Comparison of ENCODE assay signal across 19 cellular contexts in the genomic region with DNA sequence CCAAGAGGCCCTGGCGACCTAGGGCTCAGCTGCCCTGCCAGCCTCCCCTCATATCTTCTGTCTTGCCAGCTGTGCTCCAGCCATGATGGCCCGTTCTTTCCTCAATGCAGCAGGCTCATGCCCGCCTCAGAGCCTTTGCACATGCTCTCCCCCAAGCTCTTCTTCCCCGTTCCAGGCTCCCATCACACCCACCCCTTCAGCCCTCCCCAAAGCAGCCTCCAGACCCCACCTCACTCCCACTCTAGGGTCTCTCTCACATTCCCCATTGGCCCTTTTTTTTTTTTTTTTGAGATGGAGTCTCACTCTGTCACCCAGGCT. TPM values are rescaled to one million over a fixed set of nuclear protein-coding genes. Genes with fewer than 3 reads are reported as not detected.
DNase-seq lines count a peak whose midpoint lies in the region; ATAC-seq, FAIRE-seq and TF ChIP-seq lines count a peak whose summit lies in the region.
"Had no signal": no experiment of that assay in that cellular context is flagged by ENCODE, and none has a peak within 500 bp of the region (broad histone marks: within the 10 kb centered on the region; RNA-seq: fewer than 3 reads in every experiment).

No MANE protein-coding gene starts in this region.

- DNase-seq in heart right ventricle (no peak), Right ventricle myocardium superior (no peak), HCT116 (ENCODE audit: low read depth, low spot score) (no peak), astrocyte (ENCODE audit: low read depth) (no peak), NCI-H1930 (lab: John Stamatoyannopoulos, UW) (no peak)
- DNase-seq in stimulated activated effector memory CD8-positive, alpha-beta T cell treated with anti-CD3 and anti-CD28 coated beads, Interleukin-12 subunit alpha, Interleukin-12 subunit beta, amount 100 ng/mL, for 72 hours (ENCODE audit: low spot score in 2 of 2) = no peak
- no peak for DNase-seq in activated CD4-positive, alpha-beta T cell treated with anti-CD3 and anti-CD28 coated beads, Interleukin-2, amount 10 ng/mL, durations not matched to agents 24 days and 14 days
- DNase-seq: DMS79, NCI-H1105 treated with DMSO at 0.1 percent for 48 hours, NCI-H2081 treated with DMSO at 0.1 percent for 48 hours had no signal

- H2AFZ ChIP-seq in HCT116 (ENCODE audit: low read depth, low read length, poor library complexity, severe bottlenecking) (no peak overlapping the region), astrocyte (ENCODE audit: low read depth, low read length) (no peak overlapping the region)

- H3K9me3 Mint-ChIP-seq in astrocyte (ENCODE audit: unreplicated experiment) = peaks cover 7% of the 10 kb centered on the region
- no peaks in the 10 kb centered on the region for H3K9me3 Mint-ChIP-seq in stimulated activated effector memory CD8-positive, alpha-beta T cell treated with anti-CD3 and anti-CD28 coated beads, Interleukin-12 subunit alpha, Interleukin-12 subunit beta, amount 100 ng/mL, for 72 hours
- H3K9me3 Mint-ChIP-seq in activated CD4-positive, alpha-beta T cell treated with anti-CD3 and anti-CD28 coated beads, Interleukin-2, amount 10 ng/mL, durations not matched to agents 24 days and 14 days = no peaks in the 10 kb centered on the region
- H3K9me3 Mint-ChIP-seq: CD4-positive, CD25-positive, alpha-beta regulatory T cell; T-helper 1 cell treated with Interleukin-12 subunit alpha and Interleukin-12 subunit beta and Interleukin-4 antibody, amounts not matched to agents 30 μg/mL and 1 μg/mL, for 36 hours had no signal

- peak overlapping the region; percentile 1 for H3K27ac Mint-ChIP-seq in astrocyte (ENCODE audit: unreplicated experiment)
- H3K27ac Mint-ChIP-seq in stimulated activated effector memory CD8-positive, alpha-beta T cell treated with anti-CD3 and anti-CD28 coated beads, Interleukin-12 subunit alpha, Interleukin-12 subunit beta, amount 100 ng/mL, for 72 hours = peak overlapping the region; percentile 39
- no peak overlapping the region for H3K27ac Mint-ChIP-seq in activated CD4-positive, alpha-beta T cell treated with anti-CD3 and anti-CD28 coated beads, Interleukin-2, amount 10 ng/mL, durations not matched to agents 24 days and 14 days
- H3K27ac Mint-ChIP-seq: T-helper 1 cell treated with Interleukin-12 subunit alpha and Interleukin-12 subunit beta and Interleukin-4 antibody, amounts not matched to agents 30 μg/mL and 1 μg/mL, for 36 hours had no signal

- H3K27ac ChIP-seq in heart right ventricle = peak overlapping the region in 7 of 10 donors; percentile 48 to 81 (median 63)
- H3K27ac ChIP-seq in HCT116 (ENCODE audit: low read depth, low read length) = no peak overlapping the region; the same call in 1 of the 2 replicates
- H3K27ac ChIP-seq in astrocyte (ENCODE audit: low read depth, low read length) = no peak overlapping the region
- H3K27ac ChIP-seq: A549, KMS-11, RWPE1, SJCRH30 had no signal

- CTCF ChIA-PET in HCT116 (lab: Charles Lee) = interaction anchor here (1.1 to 2.3 kb wide), 3 partner anchors 11 to 78 kb away, joined by 3 to 21 read pairs (median 3); no protein-coding TSS in a partner anchor

- TF ChIP-seq POLR2A in HCT116 (IDR thresholded peaks at IDR 0.05; ENCODE audit: borderline replicate concordance, extremely low read depth, insufficient read depth, insufficient read length) = no peak

- no peak overlapping the region for H3K4me3 Mint-ChIP-seq in astrocyte (ENCODE audit: unreplicated experiment)
- H3K4me3 Mint-ChIP-seq in stimulated activated effector memory CD8-positive, alpha-beta T cell treated with anti-CD3 and anti-CD28 coated beads, Interleukin-12 subunit alpha, Interleukin-12 subunit beta, amount 100 ng/mL, for 72 hours = no peak overlapping the region
- no peak overlapping the region for H3K4me3 Mint-ChIP-seq in activated CD4-positive, alpha-beta T cell treated with anti-CD3 and anti-CD28 coated beads, Interleukin-2, amount 10 ng/mL, durations not matched to agents 24 days and 14 days
- H3K4me3 Mint-ChIP-seq: CD4-positive, CD25-positive, alpha-beta regulatory T cell; T-helper 1 cell treated with Interleukin-12 subunit alpha and Interleukin-12 subunit beta and Interleukin-4 antibody, amounts not matched to agents 30 μg/mL and 1 μg/mL, for 36 hours had no signal

- TF ChIP-seq RAD21 in HCT116 (IDR thresholded peaks at IDR 0.05; ENCODE audit: low read depth) = no peak

- no peaks in the 10 kb centered on the region for H4K20me1 ChIP-seq in HCT116 (ENCODE audit: insufficient read depth)
- H4K20me1 ChIP-seq in astrocyte (ENCODE audit: insufficient read depth, low read length) = peaks cover 5% of the 10 kb centered on the region

- no peak overlapping the region for H3K9ac ChIP-seq in HCT116 (ENCODE audit: low read length)
- no peak overlapping the region for H3K9ac ChIP-seq in astrocyte (ENCODE audit: low read length)
- H3K9ac ChIP-seq: KMS-11 had no signal

- no TSS peak for BruUV-seq in HCT116 (replicated peaks; lab: Mats Ljungman, UMichigan)

- H3K36me3 ChIP-seq in heart right ventricle (no peaks in the 10 kb centered on the region), HCT116 (ENCODE audit: control insufficient read depth in 1 of 2, insufficient read depth in 2 of 2, low read length in 2 of 2) (no peaks in the 10 kb centered on the region), astrocyte (ENCODE audit: insufficient read depth, low read length) (no peaks in the 10 kb centered on the region)
- H3K36me3 ChIP-seq: BE2C, SJCRH30 had no signal

- no peak for ATAC-seq in heart right ventricle
- ATAC-seq in Right ventricle myocardium superior (ENCODE audit: poor library complexity) = no peak
- peak; percentile 15 for ATAC-seq in HCT116
- ATAC-seq in stimulated activated effector memory CD8-positive, alpha-beta T cell treated with anti-CD3 and anti-CD28 coated beads, Interleukin-12 subunit alpha, Interleukin-12 subunit beta, amount 100 ng/mL, for 72 hours = no peak

- H3K4me1 Mint-ChIP-seq in astrocyte (ENCODE audit: low read depth, unreplicated experiment) = peaks cover 18% of the 10 kb centered on the region
- peaks cover 18% of the 10 kb centered on the region for H3K4me1 Mint-ChIP-seq in stimulated activated effector memory CD8-positive, alpha-beta T cell treated with anti-CD3 and anti-CD28 coated beads, Interleukin-12 subunit alpha, Interleukin-12 subunit beta, amount 100 ng/mL, for 72 hours
- H3K4me1 Mint-ChIP-seq in activated CD4-positive, alpha-beta T cell treated with anti-CD3 and anti-CD28 coated beads, Interleukin-2, amount 10 ng/mL, durations not matched to agents 24 days and 14 days = peaks cover 5% of the 10 kb centered on the region
- H3K4me1 Mint-ChIP-seq: CD4-positive, CD25-positive, alpha-beta regulatory T cell had no signal

- no peaks in the 10 kb centered on the region for H3K9me2 ChIP-seq in HCT116 (ENCODE audit: insufficient read depth)

- POLR2A ChIA-PET in HCT116 (lab: Charles Lee) = no interaction called here

- intact Hi-C loops in heart right ventricle (cut with DNase I) (no loop called here), Right ventricle myocardium superior (cut with DNase I) (no loop called here), HCT116 (cut with micrococcal nuclease) (loop anchor here (1.0 kb wide), 1 partner anchor 26 kb away; no protein-coding TSS in a partner anchor)
- intact Hi-C loops in activated CD4-positive, alpha-beta T cell treated with anti-CD3 and anti-CD28 coated beads, Interleukin-2, amount 10 ng/mL, durations not matched to agents 24 days and 14 days (cut with micrococcal nuclease) = no loop called here

- no peak for FAIRE-seq in astrocyte (lab: Jason Lieb, UNC)
- FAIRE-seq: H54 had no signal

- WGBS in heart right ventricle, 2 donors = 77 to 86% methylated on average over 4 of the region's 4 CpGs

- H3K4me3 ChIP-seq in heart right ventricle (no peak overlapping the region), HCT116 (replicated peaks in 1 of 2; ENCODE audit: low read depth in 1 of 2, low read length in 2 of 2) (no peak overlapping the region), astrocyte (ENCODE audit: insufficient read depth, low read depth, low read length) (no peak overlapping the region)
- H3K4me3 ChIP-seq: A549, SJCRH30 had no signal

- H3K27me3 ChIP-seq in heart right ventricle (no peaks in the 10 kb centered on the region), HCT116 (ENCODE audit: insufficient read depth, low read length) (0 out of 2 replicates have a peak, but pooled peaks cover 4% of the 10 kb centered on the region), astrocyte (ENCODE audit: insufficient read depth, low read length) (no peaks in the 10 kb centered on the region)
- H3K27me3 ChIP-seq: BE2C, SJCRH30 had no signal

- RAD21 ChIA-PET in HCT116 (lab: Charles Lee; ENCODE audit: low non-redundant PET in 1 of 2, low total read pairs in 2 of 2, uncharacterized antibody in 2 of 2, unreplicated experiment in 2 of 2) = no interaction called here

- peaks cover 9% of the 10 kb centered on the region for H3K36me3 Mint-ChIP-seq in astrocyte (ENCODE audit: low read depth, unreplicated experiment)
- no peaks in the 10 kb centered on the region for H3K36me3 Mint-ChIP-seq in stimulated activated effector memory CD8-positive, alpha-beta T cell treated with anti-CD3 and anti-CD28 coated beads, Interleukin-12 subunit alpha, Interleukin-12 subunit beta, amount 100 ng/mL, for 72 hours
- H3K36me3 Mint-ChIP-seq in activated CD4-positive, alpha-beta T cell treated with anti-CD3 and anti-CD28 coated beads, Interleukin-2, amount 10 ng/mL, durations not matched to agents 24 days and 14 days (ENCODE audit: low read depth) = no peaks in the 10 kb centered on the region
- H3K36me3 Mint-ChIP-seq: CD4-positive, CD25-positive, alpha-beta regulatory T cell had no signal

- H3K79me2 ChIP-seq in HCT116 (ENCODE audit: insufficient read depth, low read length) (no peaks in the 10 kb centered on the region), astrocyte (ENCODE audit: insufficient read depth, low read length) (no peaks in the 10 kb centered on the region)

- TF ChIP-seq CTCF in heart right ventricle (IDR thresholded peaks at IDR 0.05) (no peak), HCT116 (IDR thresholded peaks at IDR 0.05 in 2 of 3, conservative IDR thresholded peaks at IDR 0.05 in 1 of 3; ENCODE audit: borderline replicate concordance in 1 of 3, insufficient read depth in 1 of 3, low read depth in 2 of 3, low read length in 2 of 3) (no peak), astrocyte (IDR thresholded peaks at IDR 0.05; ENCODE audit: insufficient read depth, low read depth, low read length) (no peak)

- no peaks in the 10 kb centered on the region for H3K9me3 ChIP-seq in heart right ventricle
- H3K9me3 ChIP-seq in HCT116 (ENCODE audit: control insufficient read depth in 1 of 2, insufficient read depth in 1 of 2, low read depth in 1 of 2, low read length in 2 of 2) = no peaks in the 10 kb centered on the region
- no peaks in the 10 kb centered on the region for H3K9me3 ChIP-seq in astrocyte (ENCODE audit: insufficient read depth, low read depth, low read length)
- H3K9me3 ChIP-seq: A549, BE2C, SJCRH30 had no signal

- H3K4me1 ChIP-seq in heart right ventricle (peaks cover 0 to 35% (median 15%) of the 10 kb centered on the region in 9 donors), HCT116 (ENCODE audit: control insufficient read depth in 1 of 2, insufficient read depth in 2 of 2, low read length in 2 of 2) (peaks cover 0 to 11% of the 10 kb centered on the region in 2 experiments; a peak in 2 of 4 replicates), astrocyte (ENCODE audit: insufficient read depth, low read length) (peaks cover 10% of the 10 kb centered on the region)
- H3K4me1 ChIP-seq: BE2C, SJCRH30 had no signal

- peaks cover 10% of the 10 kb centered on the region for H3K27me3 Mint-ChIP-seq in astrocyte (ENCODE audit: low read depth, unreplicated experiment)
- peaks cover 3% of the 10 kb centered on the region for H3K27me3 Mint-ChIP-seq in activated CD4-positive, alpha-beta T cell treated with anti-CD3 and anti-CD28 coated beads, Interleukin-2, amount 10 ng/mL, durations not matched to agents 24 days and 14 days

- H3K4me2 ChIP-seq in HCT116 (ENCODE audit: low read length) = no peak overlapping the region
- H3K4me2 ChIP-seq in astrocyte (ENCODE audit: low read length) = no peak overlapping the region
- H3K4me2 ChIP-seq: A549, KMS-11 had no signal

RNA-seq across cellular contexts. Expression of a gene that starts 29.9 kb away (rescaled TPM):
- total RNA-seq in heart right ventricle (100 to 1,000 TPM; 245 to 419 (median 347) TPM), Right ventricle myocardium superior (388 TPM), HCT116 (2021; ENCODE audit: unreplicated experiment) (34.7 TPM), astrocyte (3.4 and 3.9 TPM in 2 replicates)
- polyA plus RNA-seq in heart right ventricle = 10 to 100 TPM; 38.0 to 87.1 TPM
- 30.8 and 34.9 TPM in 2 replicates for polyA plus RNA-seq in HCT116 (2012)
- 0.68 and 1.2 TPM in 2 replicates for total RNA-seq in activated CD4-positive, alpha-beta T cell treated with anti-CD3 and anti-CD28 coated beads, Interleukin-2, amount 10 ng/mL, durations not matched to agents 24 days and 14 days

RNA-seq across cellular contexts. Expression of a gene that starts 46.1 kb away (rescaled TPM):
- 1 to 10 TPM; 1.2 to 9.3 (median 3.0) TPM for total RNA-seq in heart right ventricle
- 1 to 10 TPM in 1 of 2 donors, under 1 TPM in 1; 0.35 to 1.4 TPM for polyA plus RNA-seq in heart right ventricle
- total RNA-seq in Right ventricle myocardium superior = 4.0 TPM
- 1.7 TPM for total RNA-seq in HCT116 (2021; ENCODE audit: unreplicated experiment)
- 1.4 and 1.5 TPM in 2 replicates for polyA plus RNA-seq in HCT116 (2012)
- total RNA-seq in astrocyte = 9.2 and 12.1 TPM in 2 replicates
- 3.9 and 4.9 TPM in 2 replicates for total RNA-seq in activated CD4-positive, alpha-beta T cell treated with anti-CD3 and anti-CD28 coated beads, Interleukin-2, amount 10 ng/mL, durations not matched to agents 24 days and 14 days
- total RNA-seq: HT1080 had no signal

RNA-seq across cellular contexts. Expression of a gene that starts 52.1 kb away (rescaled TPM):
- 10 to 100 TPM in 2 of 10 donors, 1 to 10 TPM in 8; 5.0 to 11.1 (median 8.1) TPM for total RNA-seq in heart right ventricle
- polyA plus RNA-seq in heart right ventricle = 1 to 10 TPM; 3.4 to 5.8 TPM
- 8.4 TPM for total RNA-seq in Right ventricle myocardium superior
- 24.6 TPM for total RNA-seq in HCT116 (2021; ENCODE audit: unreplicated experiment)
- polyA plus RNA-seq in HCT116 (2012) = 22.3 and 25.0 TPM in 2 replicates
- 20.0 and 20.2 TPM in 2 replicates for total RNA-seq in astrocyte
- total RNA-seq in activated CD4-positive, alpha-beta T cell treated with anti-CD3 and anti-CD28 coated beads, Interleukin-2, amount 10 ng/mL, durations not matched to agents 24 days and 14 days = 16.7 and 18.5 TPM in 2 replicates

Comparison
In these comparisons a context has a peak if more than half of its experiments do, and no peak if none do; other contexts are left out.
1. H3K27ac ChIP-seq: peak in heart right ventricle (7 of 10); none in HCT116 (single experiment) and astrocyte (single experiment).